ENCODE assay signal across 1 cellular context in the genomic region with DNA sequence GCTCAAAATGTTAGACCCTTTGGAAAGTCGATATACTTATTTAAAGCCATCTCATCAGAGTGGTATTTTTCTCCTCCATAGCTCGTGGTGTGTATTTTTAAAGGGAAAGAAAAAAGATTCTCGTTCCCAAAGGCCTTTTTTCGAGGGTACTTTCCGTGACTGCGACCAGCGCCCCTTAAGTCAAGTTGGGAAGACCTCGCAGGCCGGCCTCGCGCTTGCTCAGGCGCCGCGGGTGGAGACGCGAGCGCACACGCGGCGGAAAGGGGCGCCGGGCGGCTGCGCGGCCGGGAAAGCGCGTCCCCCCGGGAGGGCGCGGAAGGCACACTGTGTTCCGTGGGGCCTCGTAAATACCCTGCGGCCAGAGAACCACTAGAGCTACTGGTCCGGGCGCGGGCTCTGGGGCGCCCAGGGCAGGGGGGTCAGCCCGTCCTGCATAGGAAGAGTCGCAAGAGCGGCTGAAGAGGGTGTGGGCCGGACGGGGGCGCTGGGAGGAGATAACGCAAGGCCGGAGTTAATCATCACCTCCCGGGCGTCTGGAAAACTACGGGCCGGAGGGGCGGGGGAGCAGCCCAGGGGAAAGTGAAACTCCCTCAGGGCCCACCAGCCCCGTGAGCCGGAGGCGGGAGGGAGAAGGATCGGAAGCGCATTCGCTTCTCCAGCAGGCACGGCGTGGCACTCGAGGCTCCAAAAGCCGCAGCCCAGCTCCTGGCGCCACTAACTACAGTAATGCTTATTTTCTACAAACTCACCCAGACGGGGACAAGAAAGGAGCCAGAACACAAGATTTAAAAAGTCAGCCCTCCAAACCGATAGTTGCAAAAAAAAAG.
TF ChIP-seq lines count a peak whose summit lies in the region.

No MANE protein-coding gene starts in this region.

TF ChIP-seq in K562, 482 proteins besides CTCF, POLR2A, EP300 and RAD21 (continued from another document and continues in another):
- TF ChIP-seq, protein P1, sequence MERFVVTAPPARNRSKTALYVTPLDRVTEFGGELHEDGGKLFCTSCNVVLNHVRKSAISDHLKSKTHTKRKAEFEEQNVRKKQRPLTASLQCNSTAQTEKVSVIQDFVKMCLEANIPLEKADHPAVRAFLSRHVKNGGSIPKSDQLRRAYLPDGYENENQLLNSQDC (CRISPR knock-in tag; IDR thresholded peaks at IDR 0.05), result no peak
- TF ChIP-seq, protein P2, sequence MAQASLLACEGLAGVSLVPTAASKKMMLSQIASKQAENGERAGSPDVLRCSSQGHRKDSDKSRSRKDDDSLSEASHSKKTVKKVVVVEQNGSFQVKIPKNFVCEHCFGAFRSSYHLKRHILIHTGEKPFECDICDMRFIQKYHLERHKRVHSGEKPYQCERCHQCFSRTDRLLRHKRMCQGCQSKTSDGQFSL (CRISPR knock-in tag; IDR thresholded peaks at IDR 0.05), result no peak
- TF ChIP-seq, protein P2 (tag; IDR thresholded peaks at IDR 0.05), result no peak
- TF ChIP-seq NFXL1 (CRISPR knock-in tag; IDR thresholded peaks at IDR 0.05), result no peak
- peak; percentile 59 for TF ChIP-seq TAF9B (IDR thresholded peaks at IDR 0.05; ENCODE audit: partially characterized antibody)
- TF ChIP-seq, protein P3, sequence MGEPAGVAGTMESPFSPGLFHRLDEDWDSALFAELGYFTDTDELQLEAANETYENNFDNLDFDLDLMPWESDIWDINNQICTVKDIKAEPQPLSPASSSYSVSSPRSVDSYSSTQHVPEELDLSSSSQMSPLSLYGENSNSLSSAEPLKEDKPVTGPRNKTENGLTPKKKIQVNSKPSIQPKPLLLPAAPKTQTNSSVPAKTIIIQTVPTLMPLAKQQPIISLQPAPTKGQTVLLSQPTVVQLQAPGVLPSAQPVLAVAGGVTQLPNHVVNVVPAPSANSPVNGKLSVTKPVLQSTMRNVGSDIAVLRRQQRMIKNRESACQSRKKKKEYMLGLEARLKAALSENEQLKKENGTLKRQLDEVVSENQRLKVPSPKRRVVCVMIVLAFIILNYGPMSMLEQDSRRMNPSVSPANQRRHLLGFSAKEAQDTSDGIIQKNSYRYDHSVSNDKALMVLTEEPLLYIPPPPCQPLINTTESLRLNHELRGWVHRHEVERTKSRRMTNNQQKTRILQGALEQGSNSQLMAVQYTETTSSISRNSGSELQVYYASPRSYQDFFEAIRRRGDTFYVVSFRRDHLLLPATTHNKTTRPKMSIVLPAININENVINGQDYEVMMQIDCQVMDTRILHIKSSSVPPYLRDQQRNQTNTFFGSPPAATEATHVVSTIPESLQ (CRISPR knock-in tag; IDR thresholded peaks at IDR 0.05), result no peak
- TF ChIP-seq ZNF274 (IDR thresholded peaks at IDR 0.05; ENCODE audit: borderline replicate concordance, low read depth, low read length), result no peak
- TF ChIP-seq ZC3H11A (IDR thresholded peaks at IDR 0.05; ENCODE audit: low read depth, low read length), result no peak
- TF ChIP-seq, protein P4, sequence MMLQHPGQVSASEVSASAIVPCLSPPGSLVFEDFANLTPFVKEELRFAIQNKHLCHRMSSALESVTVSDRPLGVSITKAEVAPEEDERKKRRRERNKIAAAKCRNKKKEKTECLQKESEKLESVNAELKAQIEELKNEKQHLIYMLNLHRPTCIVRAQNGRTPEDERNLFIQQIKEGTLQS (IDR thresholded peaks at IDR 0.05), result peak; percentile 39
- TF ChIP-seq, protein P4 (CRISPR knock-in tag; conservative IDR thresholded peaks at IDR 0.05), result no peak
- TF ChIP-seq DPF2 (IDR thresholded peaks at IDR 0.05), result peak; percentile 44; the same call in 1 of the 2 replicates
- TF ChIP-seq BRF1 (IDR thresholded peaks at IDR 0.05; ENCODE audit: borderline replicate concordance, extremely low read depth, insufficient read length), result no peak
- no peak for TF ChIP-seq ETS2 (tag; IDR thresholded peaks at IDR 0.05; ENCODE audit: borderline replicate concordance, poor library complexity, severe bottlenecking)
- TF ChIP-seq, protein P5, sequence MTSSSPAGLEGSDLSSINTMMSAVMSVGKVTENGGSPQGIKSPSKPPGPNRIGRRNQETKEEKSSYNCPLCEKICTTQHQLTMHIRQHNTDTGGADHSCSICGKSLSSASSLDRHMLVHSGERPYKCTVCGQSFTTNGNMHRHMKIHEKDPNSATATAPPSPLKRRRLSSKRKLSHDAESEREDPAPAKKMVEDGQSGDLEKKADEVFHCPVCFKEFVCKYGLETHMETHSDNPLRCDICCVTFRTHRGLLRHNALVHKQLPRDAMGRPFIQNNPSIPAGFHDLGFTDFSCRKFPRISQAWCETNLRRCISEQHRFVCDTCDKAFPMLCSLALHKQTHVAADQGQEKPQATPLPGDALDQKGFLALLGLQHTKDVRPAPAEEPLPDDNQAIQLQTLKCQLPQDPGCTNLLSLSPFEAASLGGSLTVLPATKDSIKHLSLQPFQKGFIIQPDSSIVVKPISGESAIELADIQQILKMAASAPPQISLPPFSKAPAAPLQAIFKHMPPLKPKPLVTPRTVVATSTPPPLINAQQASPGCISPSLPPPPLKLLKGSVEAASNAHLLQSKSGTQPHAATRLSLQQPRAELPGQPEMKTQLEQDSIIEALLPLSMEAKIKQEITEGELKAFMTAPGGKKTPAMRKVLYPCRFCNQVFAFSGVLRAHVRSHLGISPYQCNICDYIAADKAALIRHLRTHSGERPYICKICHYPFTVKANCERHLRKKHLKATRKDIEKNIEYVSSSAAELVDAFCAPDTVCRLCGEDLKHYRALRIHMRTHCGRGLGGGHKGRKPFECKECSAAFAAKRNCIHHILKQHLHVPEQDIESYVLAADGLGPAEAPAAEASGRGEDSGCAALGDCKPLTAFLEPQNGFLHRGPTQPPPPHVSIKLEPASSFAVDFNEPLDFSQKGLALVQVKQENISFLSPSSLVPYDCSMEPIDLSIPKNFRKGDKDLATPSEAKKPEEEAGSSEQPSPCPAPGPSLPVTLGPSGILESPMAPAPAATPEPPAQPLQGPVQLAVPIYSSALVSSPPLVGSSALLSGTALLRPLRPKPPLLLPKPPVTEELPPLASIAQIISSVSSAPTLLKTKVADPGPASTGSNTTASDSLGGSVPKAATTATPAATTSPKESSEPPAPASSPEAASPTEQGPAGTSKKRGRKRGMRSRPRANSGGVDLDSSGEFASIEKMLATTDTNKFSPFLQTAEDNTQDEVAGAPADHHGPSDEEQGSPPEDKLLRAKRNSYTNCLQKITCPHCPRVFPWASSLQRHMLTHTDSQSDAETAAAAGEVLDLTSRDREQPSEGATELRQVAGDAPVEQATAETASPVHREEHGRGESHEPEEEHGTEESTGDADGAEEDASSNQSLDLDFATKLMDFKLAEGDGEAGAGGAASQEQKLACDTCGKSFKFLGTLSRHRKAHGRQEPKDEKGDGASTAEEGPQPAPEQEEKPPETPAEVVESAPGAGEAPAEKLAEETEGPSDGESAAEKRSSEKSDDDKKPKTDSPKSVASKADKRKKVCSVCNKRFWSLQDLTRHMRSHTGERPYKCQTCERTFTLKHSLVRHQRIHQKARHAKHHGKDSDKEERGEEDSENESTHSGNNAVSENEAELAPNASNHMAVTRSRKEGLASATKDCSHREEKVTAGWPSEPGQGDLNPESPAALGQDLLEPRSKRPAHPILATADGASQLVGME (CRISPR knock-in tag; IDR thresholded peaks at IDR 0.05), result 0 out of 2 replicates have a peak, but pooled peaks have one; percentile 6
- TF ChIP-seq ZNF551 (CRISPR knock-in tag; IDR thresholded peaks at IDR 0.05), result no peak
- TF ChIP-seq MAFK (IDR thresholded peaks at IDR 0.05; ENCODE audit: low read length), result no peak
- 0 out of 2 replicates have a peak, but pooled peaks have one; percentile 7 for TF ChIP-seq CREM (IDR thresholded peaks at IDR 0.05; ENCODE audit: low read depth)
- no peak for TF ChIP-seq GTF2F1 (IDR thresholded peaks at IDR 0.05; ENCODE audit: low read depth, low read length)
- 0 out of 2 replicates have a peak, but pooled peaks have one; percentile 35 for TF ChIP-seq TAF7 (tag; IDR thresholded peaks at IDR 0.05)
- TF ChIP-seq, protein P6, sequence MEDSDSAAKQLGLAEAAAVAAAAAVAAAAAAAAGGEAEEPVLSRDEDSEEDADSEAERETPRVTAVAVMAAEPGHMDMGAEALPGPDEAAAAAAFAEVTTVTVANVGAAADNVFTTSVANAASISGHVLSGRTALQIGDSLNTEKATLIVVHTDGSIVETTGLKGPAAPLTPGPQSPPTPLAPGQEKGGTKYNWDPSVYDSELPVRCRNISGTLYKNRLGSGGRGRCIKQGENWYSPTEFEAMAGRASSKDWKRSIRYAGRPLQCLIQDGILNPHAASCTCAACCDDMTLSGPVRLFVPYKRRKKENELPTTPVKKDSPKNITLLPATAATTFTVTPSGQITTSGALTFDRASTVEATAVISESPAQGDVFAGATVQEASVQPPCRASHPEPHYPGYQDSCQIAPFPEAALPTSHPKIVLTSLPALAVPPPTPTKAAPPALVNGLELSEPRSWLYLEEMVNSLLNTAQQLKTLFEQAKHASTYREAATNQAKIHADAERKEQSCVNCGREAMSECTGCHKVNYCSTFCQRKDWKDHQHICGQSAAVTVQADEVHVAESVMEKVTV (CRISPR knock-in tag; IDR thresholded peaks at IDR 0.05), result no peak
- TF ChIP-seq NR2C2 (CRISPR knock-in tag; IDR thresholded peaks at IDR 0.05), result peak; percentile 20; the same call in 1 of the 2 replicates
- no peak for TF ChIP-seq NR2C2 (tag; IDR thresholded peaks at IDR 0.05)
- no peak for TF ChIP-seq THRAP3 (IDR thresholded peaks at IDR 0.05; ENCODE audit: borderline replicate concordance)
- TF ChIP-seq, protein P7, sequence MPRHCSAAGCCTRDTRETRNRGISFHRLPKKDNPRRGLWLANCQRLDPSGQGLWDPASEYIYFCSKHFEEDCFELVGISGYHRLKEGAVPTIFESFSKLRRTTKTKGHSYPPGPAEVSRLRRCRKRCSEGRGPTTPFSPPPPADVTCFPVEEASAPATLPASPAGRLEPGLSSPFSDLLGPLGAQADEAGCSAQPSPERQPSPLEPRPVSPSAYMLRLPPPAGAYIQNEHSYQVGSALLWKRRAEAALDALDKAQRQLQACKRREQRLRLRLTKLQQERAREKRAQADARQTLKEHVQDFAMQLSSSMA (CRISPR knock-in tag; IDR thresholded peaks at IDR 0.05), result no peak
- peak; percentile 67 for TF ChIP-seq TAF1 (IDR thresholded peaks at IDR 0.05; ENCODE audit: control insufficient read depth, extremely low read depth, insufficient read depth, low read length, severe bottlenecking)
- no peak for TF ChIP-seq ZNF354B (CRISPR knock-in tag; IDR thresholded peaks at IDR 0.05)
- TF ChIP-seq ZNF347 (CRISPR knock-in tag; IDR thresholded peaks at IDR 0.05; ENCODE audit: low read depth), result no peak
- TF ChIP-seq, protein P8, sequence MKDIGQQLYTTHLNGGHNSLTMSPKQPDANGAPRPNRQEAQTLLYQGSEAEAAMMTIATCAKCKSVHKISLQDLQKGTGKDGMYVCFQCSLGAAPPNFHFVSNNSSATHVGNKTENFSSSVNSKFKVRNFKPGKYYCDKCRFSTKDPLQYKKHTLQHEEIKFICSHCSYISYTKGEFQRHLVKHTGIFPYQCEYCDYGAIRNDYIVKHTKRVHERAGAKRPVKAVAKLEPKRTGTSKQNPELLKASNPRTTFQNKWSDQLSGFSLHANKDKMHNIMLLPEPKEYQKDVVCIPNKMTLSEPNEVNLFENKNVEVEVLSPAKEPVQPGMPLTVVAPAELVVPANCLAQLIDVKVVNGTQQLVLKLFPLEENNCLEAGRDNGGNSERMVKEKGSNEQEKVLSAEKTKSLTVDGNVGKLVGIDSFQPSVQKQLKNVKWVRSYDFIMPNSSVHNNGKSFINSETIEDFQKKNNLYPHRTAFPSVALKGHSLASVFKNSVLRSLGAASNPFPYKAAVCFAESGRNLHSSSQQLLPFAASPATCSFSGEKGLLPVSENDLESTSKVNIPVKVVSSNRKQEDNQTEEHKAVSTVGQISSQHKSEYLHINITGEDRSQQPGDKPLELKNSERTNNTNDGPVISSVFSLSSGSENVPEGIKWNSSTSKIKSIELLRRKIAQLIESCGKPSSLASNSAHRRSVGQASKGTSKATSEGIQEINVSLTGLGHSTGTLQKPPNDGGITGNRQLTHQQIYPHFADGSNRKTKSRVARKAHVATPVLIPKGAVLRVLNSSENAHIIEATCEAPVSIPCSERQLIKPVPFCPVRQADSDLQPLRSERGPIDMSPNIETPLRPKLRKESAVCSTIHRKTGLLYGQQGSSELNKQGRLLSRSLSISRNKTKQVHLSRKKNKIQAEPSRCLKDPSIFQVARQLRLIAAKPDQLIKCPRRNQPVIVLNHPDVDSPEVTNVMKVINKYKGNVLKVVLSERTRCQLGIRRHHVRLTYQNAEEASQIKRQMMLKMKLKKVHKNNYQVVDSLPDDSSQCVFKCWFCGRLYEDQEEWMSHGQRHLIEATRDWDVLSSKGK (CRISPR knock-in tag; IDR thresholded peaks at IDR 0.05), result no peak
- TF ChIP-seq ARID2 (IDR thresholded peaks at IDR 0.05), result no peak
- no peak for TF ChIP-seq SNRNP70 (optimal IDR thresholded peaks at IDR 0.05; ENCODE audit: low read depth, low read length)
- no peak for TF ChIP-seq BRCA1 (IDR thresholded peaks at IDR 0.05)
- TF ChIP-seq BRCA1 (CRISPR knock-in tag; IDR thresholded peaks at IDR 0.05), result no peak
- TF ChIP-seq, protein P9, sequence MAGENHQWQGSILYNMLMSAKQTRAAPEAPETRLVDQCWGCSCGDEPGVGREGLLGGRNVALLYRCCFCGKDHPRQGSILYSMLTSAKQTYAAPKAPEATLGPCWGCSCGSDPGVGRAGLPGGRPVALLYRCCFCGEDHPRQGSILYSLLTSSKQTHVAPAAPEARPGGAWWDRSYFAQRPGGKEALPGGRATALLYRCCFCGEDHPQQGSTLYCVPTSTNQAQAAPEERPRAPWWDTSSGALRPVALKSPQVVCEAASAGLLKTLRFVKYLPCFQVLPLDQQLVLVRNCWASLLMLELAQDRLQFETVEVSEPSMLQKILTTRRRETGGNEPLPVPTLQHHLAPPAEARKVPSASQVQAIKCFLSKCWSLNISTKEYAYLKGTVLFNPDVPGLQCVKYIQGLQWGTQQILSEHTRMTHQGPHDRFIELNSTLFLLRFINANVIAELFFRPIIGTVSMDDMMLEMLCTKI (IDR thresholded peaks at IDR 0.05; ENCODE audit: partially characterized antibody), result no peak
- no peak for TF ChIP-seq ASH1L (IDR thresholded peaks at IDR 0.05; ENCODE audit: borderline replicate concordance, low read depth, partially characterized antibody)
- no peak for TF ChIP-seq ZNF408 (CRISPR knock-in tag; IDR thresholded peaks at IDR 0.05; ENCODE audit: low read depth)
- peak; percentile 60 for TF ChIP-seq SMARCC2 (IDR thresholded peaks at IDR 0.05; ENCODE audit: low read depth)
- no peak for TF ChIP-seq ETV5 (CRISPR knock-in tag; IDR thresholded peaks at IDR 0.05; ENCODE audit: low read depth)
- no peak for TF ChIP-seq ZEB2 (IDR thresholded peaks at IDR 0.05)
- TF ChIP-seq ETV6 (IDR thresholded peaks at IDR 0.05; ENCODE audit: borderline replicate concordance in 1 of 2, low read depth in 2 of 2, low read length in 1 of 2), result no peak
- no peak for TF ChIP-seq ETV6 (CRISPR knock-in tag; IDR thresholded peaks at IDR 0.05; ENCODE audit: borderline replicate concordance)
- no peak for TF ChIP-seq ZNF561 (CRISPR knock-in tag; conservative IDR thresholded peaks at IDR 0.05)
- TF ChIP-seq ZNF444 (CRISPR knock-in tag; IDR thresholded peaks at IDR 0.05), result no peak
